In genomic region chrX:38089173-38089982, GRCh38 we compare ENCODE assay signal across 30 cellular contexts.
"Had no signal": no experiment of that assay in that cellular context is flagged by ENCODE, and none has a peak within 500 bp of the region (broad histone marks: within the 10 kb centered on the region; RNA-seq: fewer than 3 reads in every experiment).

No MANE protein-coding gene starts in this region.

- H3K27ac Mint-ChIP-seq: activated CD4-positive, alpha-beta T cell treated with anti-CD3 and anti-CD28 coated beads for 36 hours; activated CD8-positive, alpha-beta memory T cell treated with anti-CD3 and anti-CD28 coated beads, Interleukin-2, amount 10 ng/mL, durations not matched to agents 7 days and 5 days; activated CD8-positive, alpha-beta T cell treated with anti-CD3 and anti-CD28 coated beads, Interleukin-2, amount 10 ng/mL, durations not matched to agents 7 days and 5 days; activated naive CD4-positive, alpha-beta T cell treated with anti-CD3 and anti-CD28 coated beads, Interleukin-2, amount 50 U/mL, for 72 hours; activated T-cell treated with anti-CD3 and anti-CD28 coated beads, Interleukin-2, amount 50 U/mL, for 72 hours; naive thymus-derived CD8-positive, alpha-beta T cell; stimulated activated naive B cell treated with anti-CD40 and anti-IgM and Interleukin-4, amounts not matched to agents 10 μg/mL and 1 μg/mL and 100 μg/mL, for 72 hours had no signal

- H3K36me3 Mint-ChIP-seq: activated CD8-positive, alpha-beta memory T cell treated with anti-CD3 and anti-CD28 coated beads, Interleukin-2, amount 10 ng/mL, durations not matched to agents 7 days and 5 days; activated naive CD4-positive, alpha-beta T cell treated with anti-CD3 and anti-CD28 coated beads, Interleukin-2, amount 50 U/mL, for 72 hours; naive thymus-derived CD8-positive, alpha-beta T cell; stimulated activated naive B cell treated with anti-CD40 and anti-IgM and Interleukin-4, amounts not matched to agents 10 μg/mL and 1 μg/mL and 100 μg/mL, for 72 hours had no signal

- DNase-seq: activated CD4-positive, alpha-beta T cell treated with anti-CD3 and anti-CD28 coated beads for 36 hours; activated CD4-positive, CD25-positive, alpha-beta regulatory T cell; activated CD8-positive, alpha-beta memory T cell treated with anti-CD3 and anti-CD28 coated beads, Interleukin-2, amount 10 ng/mL, durations not matched to agents 7 days and 5 days; activated CD8-positive, alpha-beta T cell treated with anti-CD3 and anti-CD28 coated beads, Interleukin-2, amount 10 ng/mL, durations not matched to agents 7 days and 5 days; activated naive CD4-positive, alpha-beta T cell; activated T-cell treated with anti-CD3 and anti-CD28 coated beads for 4 hours; activated T-cell treated with anti-CD3 and anti-CD28 coated beads, Interleukin-2, amount 50 U/mL, for 72 hours; body of pancreas; cerebellar nuclear complex; colonic mucosa; effector memory CD4-positive, alpha-beta T cell; esophagus squamous epithelium; foreskin melanocyte; heart right ventricle; left ventricle myocardium inferior; midbrain; naive thymus-derived CD8-positive, alpha-beta T cell; occipital lobe; psoas muscle; stimulated activated CD4-positive, alpha-beta T cell treated with anti-CD3 and anti-CD28 coated beads, Interleukin-15, amount 100 ng/mL, for 24 hours; stimulated activated CD4-positive, alpha-beta T cell treated with anti-CD3 and anti-CD28 coated beads, Interleukin-2, amount 100 ng/mL, for 24 hours; stimulated activated naive B cell treated with anti-CD40 and anti-IgM and Interleukin-4, amounts not matched to agents 10 μg/mL and 1 μg/mL and 100 μg/mL, for 72 hours; stomach; T-helper 1 cell; thyroid gland; upper lobe of right lung had no signal

- H3K4me1 ChIP-seq: body of pancreas, colonic mucosa, heart right ventricle, left ventricle myocardium inferior, parathyroid adenoma, psoas muscle, stomach, thyroid gland, upper lobe of right lung had no signal

- H3K27ac ChIP-seq: body of pancreas, cardiac muscle cell, colonic mucosa, heart right ventricle, left ventricle myocardium inferior, parathyroid adenoma, psoas muscle, stomach, thyroid gland, upper lobe of right lung had no signal

- H3K4me3 Mint-ChIP-seq: activated CD4-positive, alpha-beta T cell treated with anti-CD3 and anti-CD28 coated beads for 36 hours; activated CD8-positive, alpha-beta memory T cell treated with anti-CD3 and anti-CD28 coated beads, Interleukin-2, amount 10 ng/mL, durations not matched to agents 7 days and 5 days; activated CD8-positive, alpha-beta T cell treated with anti-CD3 and anti-CD28 coated beads, Interleukin-2, amount 10 ng/mL, durations not matched to agents 7 days and 5 days; activated T-cell treated with anti-CD3 and anti-CD28 coated beads, Interleukin-2, amount 50 U/mL, for 72 hours; naive thymus-derived CD8-positive, alpha-beta T cell; neural crest cell; stimulated activated naive B cell treated with anti-CD40 and anti-IgM and Interleukin-4, amounts not matched to agents 10 μg/mL and 1 μg/mL and 100 μg/mL, for 72 hours had no signal

- H3K36me3 ChIP-seq: cardiac muscle cell, colonic mucosa, esophagus squamous epithelium, heart right ventricle, left ventricle myocardium inferior, stomach, thyroid gland, upper lobe of right lung had no signal

- H3K4me3 ChIP-seq: body of pancreas, cardiac muscle cell, colonic mucosa, esophagus squamous epithelium, heart right ventricle, left ventricle myocardium inferior, psoas muscle, stomach, thyroid gland, upper lobe of right lung had no signal

- H3K79me2 ChIP-seq: parathyroid adenoma had no signal

- H3K4me1 Mint-ChIP-seq: activated CD4-positive, alpha-beta T cell treated with anti-CD3 and anti-CD28 coated beads for 36 hours; activated CD8-positive, alpha-beta memory T cell treated with anti-CD3 and anti-CD28 coated beads, Interleukin-2, amount 10 ng/mL, durations not matched to agents 7 days and 5 days; naive thymus-derived CD8-positive, alpha-beta T cell; neural crest cell; stimulated activated naive B cell treated with anti-CD40 and anti-IgM and Interleukin-4, amounts not matched to agents 10 μg/mL and 1 μg/mL and 100 μg/mL, for 72 hours had no signal

- H3K27me3 Mint-ChIP-seq: activated CD4-positive, alpha-beta T cell treated with anti-CD3 and anti-CD28 coated beads for 36 hours; activated CD8-positive, alpha-beta memory T cell treated with anti-CD3 and anti-CD28 coated beads, Interleukin-2, amount 10 ng/mL, durations not matched to agents 7 days and 5 days had no signal

- H3K9ac ChIP-seq: parathyroid adenoma had no signal

- ATAC-seq: activated CD4-positive, alpha-beta T cell treated with anti-CD3 and anti-CD28 coated beads for 36 hours; activated CD8-positive, alpha-beta memory T cell treated with anti-CD3 and anti-CD28 coated beads, Interleukin-2, amount 10 ng/mL, durations not matched to agents 7 days and 5 days; activated CD8-positive, alpha-beta T cell treated with anti-CD3 and anti-CD28 coated beads, Interleukin-2, amount 10 ng/mL, durations not matched to agents 7 days and 5 days; activated naive CD4-positive, alpha-beta T cell treated with anti-CD3 and anti-CD28 coated beads, Interleukin-2, amount 50 U/mL, for 72 hours; activated T-cell treated with anti-CD3 and anti-CD28 coated beads, Interleukin-2, amount 50 U/mL, for 72 hours; body of pancreas; heart right ventricle; naive thymus-derived CD8-positive, alpha-beta T cell; psoas muscle; stimulated activated naive B cell treated with anti-CD40 and anti-IgM and Interleukin-4, amounts not matched to agents 10 μg/mL and 1 μg/mL and 100 μg/mL, for 72 hours; upper lobe of right lung had no signal

- H2AFZ ChIP-seq: parathyroid adenoma had no signal

- H3K27me3 ChIP-seq: body of pancreas, cardiac muscle cell, colonic mucosa, esophagus squamous epithelium, stomach, thyroid gland, upper lobe of right lung had no signal

- H3K9me3 ChIP-seq: body of pancreas, colonic mucosa, esophagus squamous epithelium, heart right ventricle, left ventricle myocardium inferior, psoas muscle, stomach, thyroid gland, upper lobe of right lung had no signal

- H3K9me3 Mint-ChIP-seq: activated naive CD4-positive, alpha-beta T cell treated with anti-CD3 and anti-CD28 coated beads, Interleukin-2, amount 50 U/mL, for 72 hours; activated T-cell treated with anti-CD3 and anti-CD28 coated beads, Interleukin-2, amount 50 U/mL, for 72 hours; naive thymus-derived CD8-positive, alpha-beta T cell; neural crest cell; stimulated activated naive B cell treated with anti-CD40 and anti-IgM and Interleukin-4, amounts not matched to agents 10 μg/mL and 1 μg/mL and 100 μg/mL, for 72 hours had no signal
